ENCODE assay signal across 8 cellular contexts in genomic region chr5:38382898-38383297, GRCh38.
DNase-seq lines count a peak whose midpoint lies in the region; ATAC-seq and TF ChIP-seq lines count a peak whose summit lies in the region.

No MANE protein-coding gene starts in this region.

- H3K4me3 ChIP-seq in BE2C (ENCODE audit: low read depth, low read length): no peak overlapping the region

- peak; percentile 95 for TF ChIP-seq CTCF in BE2C (IDR thresholded peaks at IDR 0.05; ENCODE audit: low read depth, low read length)

- DNase-seq in BE2C (peak; percentile 75), NCI-H2107 treated with DMSO at 0.1 percent for 48 hours (lab: John Stamatoyannopoulos, UW; ENCODE audit: unreplicated experiment) (peak; percentile 62), UCSD-AML1 (lab: John Stamatoyannopoulos, UW; ENCODE audit: unreplicated experiment) (peak; percentile 30), cerebellum (ENCODE audit: low spot score) (peak; percentile 72), left lobe of liver (ENCODE audit: low spot score) (peak; percentile 83)
- peak; percentile 9 for DNase-seq in stimulated activated CD8-positive, alpha-beta memory T cell treated with anti-CD3 and anti-CD28 coated beads, Interleukin-12 subunit alpha, Interleukin-12 subunit beta, amount 100 ng/mL, for 1 hour (ENCODE audit: low read depth)

- ATAC-seq in GM19023 (IDR thresholded peaks at IDR 0.05; ENCODE audit: unreplicated experiment) (peak; percentile 99), HG03103 (IDR thresholded peaks at IDR 0.05; ENCODE audit: low read depth, unreplicated experiment) (peak; percentile 100), left lobe of liver (peak; percentile 100)

- no peaks in the 10 kb centered on the region for H3K27me3 ChIP-seq in BE2C

- no peaks in the 10 kb centered on the region for H3K36me3 ChIP-seq in BE2C

- H3K4me1 ChIP-seq in BE2C: no peaks in the 10 kb centered on the region

- H3K9me3 ChIP-seq in BE2C: no peaks in the 10 kb centered on the region

Comparison
In these comparisons a context has a peak if more than half of its experiments do, and no peak if none do; other contexts are left out.
1. DNase-seq: peak in every context shown above with its lines; median percentile 83 in left lobe of liver; 75 in BE2C; 72 in cerebellum; 62 in NCI-H2107 treated with DMSO at 0.1 percent for 48 hours; 30 in UCSD-AML1; 9 in stimulated activated CD8-positive, alpha-beta memory T cell treated with anti-CD3 and anti-CD28 coated beads, Interleukin-12 subunit alpha, Interleukin-12 subunit beta, amount 100 ng/mL, for 1 hour.